ENCODE assay signal across 23 cellular contexts in the genomic region with DNA sequence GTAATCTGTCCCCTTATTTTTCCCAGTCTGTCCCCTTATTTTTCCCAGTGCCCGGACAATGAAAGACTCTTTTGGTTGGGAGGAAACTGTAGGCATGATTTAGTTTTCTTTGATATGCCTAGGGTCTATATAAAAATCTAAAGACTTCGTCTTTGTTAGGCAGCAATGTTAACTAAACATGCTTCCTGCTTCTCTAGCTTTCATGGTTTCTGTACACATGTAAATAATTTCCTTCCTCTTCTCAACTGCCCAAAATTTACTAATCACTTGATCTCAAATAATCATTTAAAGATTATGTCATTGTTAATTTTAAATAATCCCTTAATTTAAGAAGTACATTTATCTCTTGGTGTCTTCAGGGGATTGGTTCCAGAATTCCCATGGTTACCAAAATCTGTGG. TPM values are rescaled to one million over a fixed set of nuclear protein-coding genes. Genes with fewer than 3 reads are reported as not detected.
A peak's percentile ranks its signal among the peaks of the same experiment; 100 is the strongest.
DNase-seq lines count a peak whose midpoint lies in the region; ATAC-seq, FAIRE-seq and TF ChIP-seq lines count a peak whose summit lies in the region.
"Had no signal": no experiment of that assay in that cellular context is flagged by ENCODE, and none has a peak within 500 bp of the region (broad histone marks: within the 10 kb centered on the region; RNA-seq: fewer than 3 reads in every experiment).

No MANE protein-coding gene starts in this region.

- no peak for TF ChIP-seq CTCF in 22Rv1 (IDR thresholded peaks at IDR 0.05)
- no peak for TF ChIP-seq CTCF in DOHH2 (IDR thresholded peaks at IDR 0.05; ENCODE audit: low read depth, low read length, poor library complexity, severe bottlenecking)
- TF ChIP-seq CTCF in VCaP (conservative IDR thresholded peaks at IDR 0.05): no peak
- TF ChIP-seq CTCF in colonic mucosa (IDR thresholded peaks at IDR 0.05): no peak

- POLR2A ChIA-PET in HEK293T (lab: Yijun Ruan, JAX): no interaction called here

- H3F3A ChIP-seq in DOHH2 (ENCODE audit: control insufficient read depth, insufficient read depth): peaks cover 6% of the 10 kb centered on the region

- peak; percentile 55 to 71 for ATAC-seq in naive B cell (ENCODE audit: low read depth in 2 of 2)
- ATAC-seq: GM23338, SK-N-SH treated with all-trans-retinoic acid at 6 μM for 48 hours had no signal

- H3K36me3 ChIP-seq in DOHH2 (ENCODE audit: control insufficient read depth, low read length) (peaks cover 9% of the 10 kb centered on the region), colonic mucosa (no peaks in the 10 kb centered on the region)

- H3K4me3 Mint-ChIP-seq in naive B cell: peak overlapping the region in 7 of 8 donors; percentile 5 to 82 (median 55)
- H3K4me3 Mint-ChIP-seq: GM23338 had no signal

- H3K27ac ChIP-seq in 22Rv1 (peak overlapping the region; percentile 87), DOHH2 (ENCODE audit: low read depth, low read length) (peak overlapping the region; percentile 26; the same call in 1 of the 2 replicates), VCaP (peak overlapping the region; percentile 86), colonic mucosa (no peak overlapping the region)

- H3K27me3 ChIP-seq in DOHH2 (ENCODE audit: control insufficient read depth, low read length): no peaks in the 10 kb centered on the region
- H3K27me3 ChIP-seq in colonic mucosa: no peaks in the 10 kb centered on the region

- no peaks in the 10 kb centered on the region for H3K9me3 ChIP-seq in DOHH2 (ENCODE audit: control insufficient read depth, insufficient read depth, low read length)
- no peaks in the 10 kb centered on the region for H3K9me3 ChIP-seq in colonic mucosa

- H3K27me3 Mint-ChIP-seq in naive B cell: no peaks in the 10 kb centered on the region

- H3K4me1 ChIP-seq in DOHH2 (ENCODE audit: control insufficient read depth, low read length) (peaks cover 21% of the 10 kb centered on the region), colonic mucosa (no peaks in the 10 kb centered on the region)

- DNase-seq in naive B cell (no peak), colonic mucosa (no peak), RCC 7860 (ENCODE audit: low spot score) (no peak), HEK293T (ENCODE audit: extremely low spot score) (no peak), DMS114 treated with DMSO at 0.1 percent for 48 hours (lab: John Stamatoyannopoulos, UW; ENCODE audit: unreplicated experiment) (no peak)
- DNase-seq: COR-L47; DMS 273 treated with DMSO at 0.1 percent for 48 hours; GDM1; HCEC 1CT; KBM-7; NCI-H1105 treated with DMSO at 0.1 percent for 48 hours; NCI-H1694 treated with DMSO at 0.1 percent for 48 hours; NCI-H748 treated with DMSO at 0.1 percent for 48 hours; NK-92 treated with Interleukin-12 subunit alpha and Interleukin-12 subunit beta, amount 100 ng/mL, for 24 hours; OCI-M1; RPMI8226; SHP77 treated with DMSO at 0.1 percent for 48 hours had no signal

- no peaks in the 10 kb centered on the region for H3K9me2 ChIP-seq in DOHH2 (replicated peaks; ENCODE audit: control insufficient read depth, low read length)

- no peaks in the 10 kb centered on the region for H3K79me2 ChIP-seq in DOHH2 (ENCODE audit: control insufficient read depth, low read length)

- CTCF ChIA-PET in HEK293T (lab: Yijun Ruan, JAX): no interaction called here

- intact Hi-C loops in colonic mucosa (cut with DNase I): no loop called here

- no peaks in the 10 kb centered on the region for H4K20me1 ChIP-seq in DOHH2 (ENCODE audit: control insufficient read depth, insufficient read depth, low read depth, low read length)

- no peaks in the 10 kb centered on the region for H3K9me3 Mint-ChIP-seq in naive B cell
- H3K9me3 Mint-ChIP-seq: GM23338 had no signal

- H3K36me3 Mint-ChIP-seq in naive B cell: peaks cover 10 to 12% of the 10 kb centered on the region in 2 donors

- H3K4me3 ChIP-seq in DOHH2 (ENCODE audit: low read length): peak overlapping the region; percentile 51
- H3K4me3 ChIP-seq in colonic mucosa: no peak overlapping the region
- H3K4me3 ChIP-seq: GM23338 had no signal

- no peak for FAIRE-seq in RCC 7860 (lab: Jason Lieb, UNC)
- FAIRE-seq: A204.1 had no signal

- H3K4me1 Mint-ChIP-seq in naive B cell: peaks cover 10 to 17% (median 13%) of the 10 kb centered on the region in 3 donors

- H3K9ac ChIP-seq in colonic mucosa (ENCODE audit: low read depth in 2 of 2, low read length in 2 of 2): no peak overlapping the region

- peak overlapping the region; percentile 5 to 89 (median 70) for H3K27ac Mint-ChIP-seq in naive B cell
- H3K27ac Mint-ChIP-seq: GM23338 had no signal

- peak overlapping the region; percentile 63 for H3K4me2 ChIP-seq in DOHH2 (ENCODE audit: low read length)
- H3K4me2 ChIP-seq: GM23338 had no signal

TF ChIP-seq in HEK293T, 16 proteins besides CTCF, POLR2A, EP300 and RAD21:
- TF ChIP-seq SP1 (IDR thresholded peaks at IDR 0.05) (no peak), FOXA1 (IDR thresholded peaks at IDR 0.05) (no peak), FOXK2 (IDR thresholded peaks at IDR 0.05) (no peak), CTBP1 (IDR thresholded peaks at IDR 0.05; ENCODE audit: borderline replicate concordance) (no peak), NFRKB (IDR thresholded peaks at IDR 0.05) (no peak), SUZ12 (IDR thresholded peaks at IDR 0.05) (no peak), ARNT (IDR thresholded peaks at IDR 0.05) (no peak), L3MBTL2 (conservative IDR thresholded peaks at IDR 0.05) (no peak)
- TF ChIP-seq, protein P1, sequence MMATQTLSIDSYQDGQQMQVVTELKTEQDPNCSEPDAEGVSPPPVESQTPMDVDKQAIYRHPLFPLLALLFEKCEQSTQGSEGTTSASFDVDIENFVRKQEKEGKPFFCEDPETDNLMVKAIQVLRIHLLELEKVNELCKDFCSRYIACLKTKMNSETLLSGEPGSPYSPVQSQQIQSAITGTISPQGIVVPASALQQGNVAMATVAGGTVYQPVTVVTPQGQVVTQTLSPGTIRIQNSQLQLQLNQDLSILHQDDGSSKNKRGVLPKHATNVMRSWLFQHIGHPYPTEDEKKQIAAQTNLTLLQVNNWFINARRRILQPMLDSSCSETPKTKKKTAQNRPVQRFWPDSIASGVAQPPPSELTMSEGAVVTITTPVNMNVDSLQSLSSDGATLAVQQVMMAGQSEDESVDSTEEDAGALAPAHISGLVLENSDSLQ (IDR thresholded peaks at IDR 0.05): no peak
TF ChIP-seq in HEK293T: peak in this region for 0.

RNA-seq across cellular contexts. Expression of a gene that starts 47.8 kb away (rescaled TPM):
- 10 to 100 TPM; 15.3 to 28.3 (median 23.3) TPM for polyA plus RNA-seq in naive B cell (ENCODE audit: low read depth in 6 of 6)
- total RNA-seq in colonic mucosa: 10 to 100 TPM; 14.9 to 16.2 TPM
